In genomic region chr17:55271223-55271571, GRCh38 we compare ENCODE assay signal across 27 cellular contexts.
"Had no signal": no experiment of that assay in that cellular context is flagged by ENCODE, and none has a peak within 500 bp of the region (broad histone marks: within the 10 kb centered on the region; RNA-seq: fewer than 3 reads in every experiment).

No MANE protein-coding gene starts in this region.

- H3K27me3 ChIP-seq: adrenal gland, MG63, SJCRH30 had no signal

- FAIRE-seq: bronchial epithelial cell, TTC549 had no signal

- H3K4me1 ChIP-seq: SJCRH30 had no signal

- H3K36me3 ChIP-seq: adrenal gland, MG63, SJCRH30 had no signal

- DNase-seq: activated CD4-positive, alpha-beta T cell treated with anti-CD3 and anti-CD28 coated beads, Interleukin-2, amount 10 ng/mL, durations not matched to agents 24 days and 14 days; activated CD4-positive, alpha-beta T cell treated with anti-CD3 and anti-CD28 coated beads, Interleukin-2, amount 50 U/mL, for 4 hours; activated CD8-positive, alpha-beta T cell treated with anti-CD3 and anti-CD28 coated beads for 36 hours; activated gamma-delta T cell treated with Interleukin-2 at 50 U/mL for 16 hours; activated naive CD4-positive, alpha-beta T cell treated with anti-CD3 and anti-CD28 coated beads for 36 hours; activated T-cell treated with anti-CD3 and anti-CD28 coated beads, Interleukin-2, amount 50 U/mL, for 24 hours; adrenal gland; caudate nucleus; Kasumi-1; KG1; MG63; NCI-H1048; NCI-H1105 treated with DMSO at 0.1 percent for 48 hours; NCI-H1436; NCI-H1694; NCI-H1930; NCI-H2081 treated with DMSO at 0.1 percent for 48 hours; NCI-H226; NCI-H446 treated with DMSO at 0.1 percent for 48 hours; NCI-H524 treated with DMSO at 0.1 percent for 48 hours; SHP77; SJCRH30 had no signal

- H3K4me3 ChIP-seq: adrenal gland, MG63, SJCRH30, SK-N-MC had no signal

- H3K9me3 ChIP-seq: adrenal gland, MG63, SJCRH30 had no signal

- ATAC-seq: activated CD8-positive, alpha-beta T cell treated with anti-CD3 and anti-CD28 coated beads for 36 hours; activated naive CD4-positive, alpha-beta T cell treated with anti-CD3 and anti-CD28 coated beads, Interleukin-2, amount 50 U/mL, for 72 hours; Panc1 had no signal

- H3K27ac ChIP-seq: SJCRH30, SK-N-MC had no signal
